ENCODE assay signal across 1 cellular context in genomic region chr19:45485301-45486077, GRCh38.
TF ChIP-seq lines count a peak whose summit lies in the region.

No MANE protein-coding gene starts in this region.

TF ChIP-seq in HepG2, 621 proteins besides CTCF, POLR2A, EP300 and RAD21 (continued from another document and continues in another):
- TF ChIP-seq ZBTB49 (CRISPR knock-in tag; IDR thresholded peaks at IDR 0.05; ENCODE audit: borderline replicate concordance): no peak
- no peak for TF ChIP-seq ZNF296 (CRISPR knock-in tag; conservative IDR thresholded peaks at IDR 0.05)
- peak; percentile 52 for TF ChIP-seq YY1 (IDR thresholded peaks at IDR 0.05; ENCODE audit: insufficient read depth, insufficient replicate concordance, low read depth, low read length)
- TF ChIP-seq FOXC1 (CRISPR knock-in tag; IDR thresholded peaks at IDR 0.05; ENCODE audit: borderline replicate concordance): 0 out of 2 replicates have a peak, but pooled peaks have one; percentile 15
- TF ChIP-seq IRF2 (CRISPR knock-in tag; IDR thresholded peaks at IDR 0.05): peak; percentile 79; the same call in 1 of the 2 replicates
- 0 out of 2 replicates have a peak, but pooled peaks have one; percentile 38 for TF ChIP-seq ZNF513 (CRISPR knock-in tag; conservative IDR thresholded peaks at IDR 0.05)
- no peak for TF ChIP-seq SMYD3 (CRISPR knock-in tag; IDR thresholded peaks at IDR 0.05)
- peak; percentile 35; the same call in 1 of the 2 replicates for TF ChIP-seq ZNF607 (CRISPR knock-in tag; IDR thresholded peaks at IDR 0.05; ENCODE audit: borderline replicate concordance)
- TF ChIP-seq ZNF75D (CRISPR knock-in tag; IDR thresholded peaks at IDR 0.05; ENCODE audit: borderline replicate concordance): no peak
- TF ChIP-seq ZNF564 (CRISPR knock-in tag; IDR thresholded peaks at IDR 0.05): no peak
- TF ChIP-seq, protein P1, sequence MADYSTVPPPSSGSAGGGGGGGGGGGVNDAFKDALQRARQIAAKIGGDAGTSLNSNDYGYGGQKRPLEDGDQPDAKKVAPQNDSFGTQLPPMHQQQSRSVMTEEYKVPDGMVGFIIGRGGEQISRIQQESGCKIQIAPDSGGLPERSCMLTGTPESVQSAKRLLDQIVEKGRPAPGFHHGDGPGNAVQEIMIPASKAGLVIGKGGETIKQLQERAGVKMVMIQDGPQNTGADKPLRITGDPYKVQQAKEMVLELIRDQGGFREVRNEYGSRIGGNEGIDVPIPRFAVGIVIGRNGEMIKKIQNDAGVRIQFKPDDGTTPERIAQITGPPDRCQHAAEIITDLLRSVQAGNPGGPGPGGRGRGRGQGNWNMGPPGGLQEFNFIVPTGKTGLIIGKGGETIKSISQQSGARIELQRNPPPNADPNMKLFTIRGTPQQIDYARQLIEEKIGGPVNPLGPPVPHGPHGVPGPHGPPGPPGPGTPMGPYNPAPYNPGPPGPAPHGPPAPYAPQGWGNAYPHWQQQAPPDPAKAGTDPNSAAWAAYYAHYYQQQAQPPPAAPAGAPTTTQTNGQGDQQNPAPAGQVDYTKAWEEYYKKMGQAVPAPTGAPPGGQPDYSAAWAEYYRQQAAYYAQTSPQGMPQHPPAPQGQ (CRISPR knock-in tag; IDR thresholded peaks at IDR 0.05; ENCODE audit: borderline replicate concordance): no peak
- TF ChIP-seq, protein P2, sequence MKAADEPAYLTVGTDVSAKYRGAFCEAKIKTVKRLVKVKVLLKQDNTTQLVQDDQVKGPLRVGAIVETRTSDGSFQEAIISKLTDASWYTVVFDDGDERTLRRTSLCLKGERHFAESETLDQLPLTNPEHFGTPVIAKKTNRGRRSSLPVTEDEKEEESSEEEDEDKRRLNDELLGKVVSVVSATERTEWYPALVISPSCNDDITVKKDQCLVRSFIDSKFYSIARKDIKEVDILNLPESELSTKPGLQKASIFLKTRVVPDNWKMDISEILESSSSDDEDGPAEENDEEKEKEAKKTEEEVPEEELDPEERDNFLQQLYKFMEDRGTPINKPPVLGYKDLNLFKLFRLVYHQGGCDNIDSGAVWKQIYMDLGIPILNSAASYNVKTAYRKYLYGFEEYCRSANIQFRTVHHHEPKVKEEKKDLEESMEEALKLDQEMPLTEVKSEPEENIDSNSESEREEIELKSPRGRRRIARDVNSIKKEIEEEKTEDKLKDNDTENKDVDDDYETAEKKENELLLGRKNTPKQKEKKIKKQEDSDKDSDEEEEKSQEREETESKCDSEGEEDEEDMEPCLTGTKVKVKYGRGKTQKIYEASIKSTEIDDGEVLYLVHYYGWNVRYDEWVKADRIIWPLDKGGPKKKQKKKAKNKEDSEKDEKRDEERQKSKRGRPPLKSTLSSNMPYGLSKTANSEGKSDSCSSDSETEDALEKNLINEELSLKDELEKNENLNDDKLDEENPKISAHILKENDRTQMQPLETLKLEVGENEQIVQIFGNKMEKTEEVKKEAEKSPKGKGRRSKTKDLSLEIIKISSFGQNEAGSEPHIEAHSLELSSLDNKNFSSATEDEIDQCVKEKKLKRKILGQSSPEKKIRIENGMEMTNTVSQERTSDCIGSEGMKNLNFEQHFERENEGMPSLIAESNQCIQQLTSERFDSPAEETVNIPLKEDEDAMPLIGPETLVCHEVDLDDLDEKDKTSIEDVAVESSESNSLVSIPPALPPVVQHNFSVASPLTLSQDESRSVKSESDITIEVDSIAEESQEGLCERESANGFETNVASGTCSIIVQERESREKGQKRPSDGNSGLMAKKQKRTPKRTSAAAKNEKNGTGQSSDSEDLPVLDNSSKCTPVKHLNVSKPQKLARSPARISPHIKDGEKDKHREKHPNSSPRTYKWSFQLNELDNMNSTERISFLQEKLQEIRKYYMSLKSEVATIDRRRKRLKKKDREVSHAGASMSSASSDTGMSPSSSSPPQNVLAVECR (CRISPR knock-in tag; IDR thresholded peaks at IDR 0.05; ENCODE audit: borderline replicate concordance): no peak; the same call in 1 of the 2 replicates
- no peak for TF ChIP-seq ARNT (IDR thresholded peaks at IDR 0.05)
- TF ChIP-seq ZNF501 (CRISPR knock-in tag; IDR thresholded peaks at IDR 0.05): peak; percentile 47; the same call in 1 of the 2 replicates
- no peak for TF ChIP-seq JARID2 (CRISPR knock-in tag; IDR thresholded peaks at IDR 0.05; ENCODE audit: insufficient replicate concordance)
- peak; percentile 100 for TF ChIP-seq SUZ12 (IDR thresholded peaks at IDR 0.05; ENCODE audit: low read depth, low read length)
- TF ChIP-seq MBD4 (IDR thresholded peaks at IDR 0.05; ENCODE audit: borderline replicate concordance, low read length): no peak
- TF ChIP-seq, protein P3, sequence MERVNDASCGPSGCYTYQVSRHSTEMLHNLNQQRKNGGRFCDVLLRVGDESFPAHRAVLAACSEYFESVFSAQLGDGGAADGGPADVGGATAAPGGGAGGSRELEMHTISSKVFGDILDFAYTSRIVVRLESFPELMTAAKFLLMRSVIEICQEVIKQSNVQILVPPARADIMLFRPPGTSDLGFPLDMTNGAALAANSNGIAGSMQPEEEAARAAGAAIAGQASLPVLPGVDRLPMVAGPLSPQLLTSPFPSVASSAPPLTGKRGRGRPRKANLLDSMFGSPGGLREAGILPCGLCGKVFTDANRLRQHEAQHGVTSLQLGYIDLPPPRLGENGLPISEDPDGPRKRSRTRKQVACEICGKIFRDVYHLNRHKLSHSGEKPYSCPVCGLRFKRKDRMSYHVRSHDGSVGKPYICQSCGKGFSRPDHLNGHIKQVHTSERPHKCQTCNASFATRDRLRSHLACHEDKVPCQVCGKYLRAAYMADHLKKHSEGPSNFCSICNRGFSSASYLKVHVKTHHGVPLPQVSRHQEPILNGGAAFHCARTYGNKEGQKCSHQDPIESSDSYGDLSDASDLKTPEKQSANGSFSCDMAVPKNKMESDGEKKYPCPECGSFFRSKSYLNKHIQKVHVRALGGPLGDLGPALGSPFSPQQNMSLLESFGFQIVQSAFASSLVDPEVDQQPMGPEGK (CRISPR knock-in tag; IDR thresholded peaks at IDR 0.05): peak; percentile 34
- TF ChIP-seq CBX5 (CRISPR knock-in tag; IDR thresholded peaks at IDR 0.05; ENCODE audit: borderline replicate concordance): no peak
- TF ChIP-seq ZBTB7A (CRISPR knock-in tag; IDR thresholded peaks at IDR 0.05): no peak
- TF ChIP-seq HOXA9 (CRISPR knock-in tag; IDR thresholded peaks at IDR 0.05; ENCODE audit: borderline replicate concordance): no peak
- no peak for TF ChIP-seq CCDC6 (CRISPR knock-in tag; IDR thresholded peaks at IDR 0.05)
- TF ChIP-seq, protein P4, sequence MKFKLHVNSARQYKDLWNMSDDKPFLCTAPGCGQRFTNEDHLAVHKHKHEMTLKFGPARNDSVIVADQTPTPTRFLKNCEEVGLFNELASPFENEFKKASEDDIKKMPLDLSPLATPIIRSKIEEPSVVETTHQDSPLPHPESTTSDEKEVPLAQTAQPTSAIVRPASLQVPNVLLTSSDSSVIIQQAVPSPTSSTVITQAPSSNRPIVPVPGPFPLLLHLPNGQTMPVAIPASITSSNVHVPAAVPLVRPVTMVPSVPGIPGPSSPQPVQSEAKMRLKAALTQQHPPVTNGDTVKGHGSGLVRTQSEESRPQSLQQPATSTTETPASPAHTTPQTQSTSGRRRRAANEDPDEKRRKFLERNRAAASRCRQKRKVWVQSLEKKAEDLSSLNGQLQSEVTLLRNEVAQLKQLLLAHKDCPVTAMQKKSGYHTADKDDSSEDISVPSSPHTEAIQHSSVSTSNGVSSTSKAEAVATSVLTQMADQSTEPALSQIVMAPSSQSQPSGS (CRISPR knock-in tag; IDR thresholded peaks at IDR 0.05): 0 out of 2 replicates have a peak, but pooled peaks have one; percentile 23
- peak; percentile 98 for TF ChIP-seq THAP11 (CRISPR knock-in tag; IDR thresholded peaks at IDR 0.05)
- no peak for TF ChIP-seq ZNF441 (CRISPR knock-in tag; IDR thresholded peaks at IDR 0.05; ENCODE audit: borderline replicate concordance)
- TF ChIP-seq, protein P5, sequence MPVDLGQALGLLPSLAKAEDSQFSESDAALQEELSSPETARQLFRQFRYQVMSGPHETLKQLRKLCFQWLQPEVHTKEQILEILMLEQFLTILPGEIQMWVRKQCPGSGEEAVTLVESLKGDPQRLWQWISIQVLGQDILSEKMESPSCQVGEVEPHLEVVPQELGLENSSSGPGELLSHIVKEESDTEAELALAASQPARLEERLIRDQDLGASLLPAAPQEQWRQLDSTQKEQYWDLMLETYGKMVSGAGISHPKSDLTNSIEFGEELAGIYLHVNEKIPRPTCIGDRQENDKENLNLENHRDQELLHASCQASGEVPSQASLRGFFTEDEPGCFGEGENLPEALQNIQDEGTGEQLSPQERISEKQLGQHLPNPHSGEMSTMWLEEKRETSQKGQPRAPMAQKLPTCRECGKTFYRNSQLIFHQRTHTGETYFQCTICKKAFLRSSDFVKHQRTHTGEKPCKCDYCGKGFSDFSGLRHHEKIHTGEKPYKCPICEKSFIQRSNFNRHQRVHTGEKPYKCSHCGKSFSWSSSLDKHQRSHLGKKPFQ (CRISPR knock-in tag; IDR thresholded peaks at IDR 0.05; ENCODE audit: insufficient replicate concordance): no peak
- no peak for TF ChIP-seq ZFP36 (IDR thresholded peaks at IDR 0.05; ENCODE audit: borderline replicate concordance, low read depth, low read length, partially characterized antibody)
- peak; percentile 43; the same call in 1 of the 2 replicates for TF ChIP-seq KDM5B (CRISPR knock-in tag; IDR thresholded peaks at IDR 0.05; ENCODE audit: borderline replicate concordance)
- TF ChIP-seq ZNF574 (CRISPR knock-in tag; IDR thresholded peaks at IDR 0.05): peak; percentile 88
- TF ChIP-seq ESRRA (CRISPR knock-in tag; IDR thresholded peaks at IDR 0.05; ENCODE audit: low read depth): no peak
- TF ChIP-seq USF2 (IDR thresholded peaks at IDR 0.05; ENCODE audit: low read depth, low read length): no peak
- no peak for TF ChIP-seq USF2 (CRISPR knock-in tag; IDR thresholded peaks at IDR 0.05; ENCODE audit: borderline replicate concordance)
- TF ChIP-seq ZNF143 (CRISPR knock-in tag; IDR thresholded peaks at IDR 0.05): peak; percentile 96
- TF ChIP-seq MTA1 (CRISPR knock-in tag; IDR thresholded peaks at IDR 0.05; ENCODE audit: borderline replicate concordance): no peak
- peak; percentile 33; the same call in 1 of the 2 replicates for TF ChIP-seq POGZ (CRISPR knock-in tag; IDR thresholded peaks at IDR 0.05)
- 0 out of 2 replicates have a peak, but pooled peaks have one; percentile 10 for TF ChIP-seq ZNF430 (CRISPR knock-in tag; IDR thresholded peaks at IDR 0.05)
- no peak for TF ChIP-seq MLX (CRISPR knock-in tag; IDR thresholded peaks at IDR 0.05)
- no peak for TF ChIP-seq NFKBIZ (CRISPR knock-in tag; IDR thresholded peaks at IDR 0.05)
